Comparison of ENCODE assay signal across 15 cellular contexts in genomic region chr2:44136186-44136585, GRCh38. TPM values are rescaled to one million over a fixed set of nuclear protein-coding genes. Genes with fewer than 3 reads are reported as not detected.
DNase-seq lines count a peak whose midpoint lies in the region; ATAC-seq, FAIRE-seq and TF ChIP-seq lines count a peak whose summit lies in the region.
"Had no signal": no experiment of that assay in that cellular context is flagged by ENCODE, and none has a peak within 500 bp of the region (broad histone marks: within the 10 kb centered on the region; RNA-seq: fewer than 3 reads in every experiment).

No MANE protein-coding gene starts in this region.

- H3K4me2 ChIP-seq in K562 (ENCODE audit: insufficient read depth, low read length) = no peak overlapping the region

- TF ChIP-seq CTCF in AG04449 (IDR thresholded peaks at IDR 0.05; ENCODE audit: insufficient read depth, low read length, missing control alignments) (no peak), K562 (IDR thresholded peaks at IDR 0.05 in 2 of 3, conservative IDR thresholded peaks at IDR 0.05 in 1 of 3; ENCODE audit: insufficient read depth in 2 of 3, low read depth in 1 of 3, low read length in 3 of 3) (no peak), natural killer cell (IDR thresholded peaks at IDR 0.05) (no peak)

- TF ChIP-seq POLR2A in K562 (conservative IDR thresholded peaks at IDR 0.05) = no peak

- H3K79me2 ChIP-seq in K562 (ENCODE audit: control insufficient read depth, insufficient read depth, low read length) = no peaks in the 10 kb centered on the region

- H3K9ac ChIP-seq in K562 (ENCODE audit: insufficient read depth in 1 of 2, low read depth in 2 of 2, low read length in 2 of 2) = no peak overlapping the region

- DNase-seq in AG04449 (ENCODE audit: low read depth, low spot score) (peak; percentile 10), HS-5 (ENCODE audit: low read depth) (peak; percentile 70), K562 (ENCODE audit: extremely low read depth in 1 of 4, low spot score in 3 of 4) (no peak), islet precursor cell (peak; percentile 76), NCI-H2107 (lab: John Stamatoyannopoulos, UW) (no peak), natural killer cell (no peak), DMS53 treated with DMSO at 0.1 percent for 48 hours (lab: John Stamatoyannopoulos, UW; ENCODE audit: unreplicated experiment) (no peak), NCI-H524 (lab: John Stamatoyannopoulos, UW) (no peak)
- DNase-seq: activated naive CD4-positive, alpha-beta T cell treated with anti-CD3 and anti-CD28 coated beads for 36 hours; MM.1S; NCI-H526 had no signal

- no TSS peak for BruUV-seq in K562 (replicated peaks; lab: Mats Ljungman, UMichigan)

- H3K4me3 Mint-ChIP-seq in natural killer cell = no peak overlapping the region
- H3K4me3 Mint-ChIP-seq: activated naive CD4-positive, alpha-beta T cell treated with anti-CD3 and anti-CD28 coated beads for 36 hours; B cell; nephron; stimulated activated memory B cell treated with anti-CD40 and anti-IgM and Interleukin-4, amounts not matched to agents 10 μg/mL and 1 μg/mL and 100 μg/mL, for 72 hours had no signal

- POLR2A ChIA-PET in AG04449 (lab: Yijun Ruan, JAX) (no interaction called here), K562 (lab: Yijun Ruan, JAX) (interaction anchor here (0.6 kb wide), 1 partner anchor 39 kb away, joined by 3 read pairs; no protein-coding TSS in a partner anchor)

- no peak overlapping the region for H3K27ac Mint-ChIP-seq in natural killer cell
- H3K27ac Mint-ChIP-seq: activated naive CD4-positive, alpha-beta T cell treated with anti-CD3 and anti-CD28 coated beads for 36 hours; B cell; nephron; stimulated activated memory B cell treated with anti-CD40 and anti-IgM and Interleukin-4, amounts not matched to agents 10 μg/mL and 1 μg/mL and 100 μg/mL, for 72 hours had no signal

- intact Hi-C loops in K562 (cut with micrococcal nuclease) (no loop called here), natural killer cell (cut with micrococcal nuclease) (no loop called here)

- FAIRE-seq in K562 (lab: Jason Lieb, UNC) = no peak
- FAIRE-seq: GM19239 had no signal

- H4K20me1 ChIP-seq in K562 (replicated peaks; ENCODE audit: control insufficient read depth, insufficient read depth, low read length) = no peaks in the 10 kb centered on the region

- H3K4me3 ChIP-seq in AG04449 (ENCODE audit: low read depth, low read length) (no peak overlapping the region), K562 (no peak overlapping the region)

- no peak for ATAC-seq in K562
- ATAC-seq in natural killer cell = no peak
- ATAC-seq: stimulated activated memory B cell treated with anti-CD40 and anti-IgM and Interleukin-4, amounts not matched to agents 10 μg/mL and 1 μg/mL and 100 μg/mL, for 72 hours had no signal

- no peak overlapping the region for H3K27ac ChIP-seq in K562 (ENCODE audit: extremely low read depth, low read depth, low read length)

- peaks cover 0 to 3% of the 10 kb centered on the region in 2 experiments; a peak in 1 of 5 replicates for H3K4me1 ChIP-seq in K562 (replicated peaks in 1 of 2; ENCODE audit: control insufficient read depth in 2 of 2, insufficient read depth in 2 of 2, low read length in 2 of 2)

- H3K9me3 ChIP-seq in K562 (replicated peaks; ENCODE audit: control insufficient read depth, insufficient read depth, low read depth, low read length) = peaks cover 2% of the 10 kb centered on the region; the same call in 1 of the 2 replicates

- H3K9me1 ChIP-seq in K562 (ENCODE audit: control insufficient read depth, insufficient read depth, low read length) = no peaks in the 10 kb centered on the region

- H3K4me1 Mint-ChIP-seq in natural killer cell = no peaks in the 10 kb centered on the region
- H3K4me1 Mint-ChIP-seq: B cell; nephron; stimulated activated memory B cell treated with anti-CD40 and anti-IgM and Interleukin-4, amounts not matched to agents 10 μg/mL and 1 μg/mL and 100 μg/mL, for 72 hours had no signal

- H3K36me3 Mint-ChIP-seq in natural killer cell = no peaks in the 10 kb centered on the region
- H3K36me3 Mint-ChIP-seq: stimulated activated memory B cell treated with anti-CD40 and anti-IgM and Interleukin-4, amounts not matched to agents 10 μg/mL and 1 μg/mL and 100 μg/mL, for 72 hours had no signal

- no peaks in the 10 kb centered on the region for H3K36me3 ChIP-seq in K562 (ENCODE audit: control insufficient read depth, insufficient read depth, low read length)

- H3K27me3 Mint-ChIP-seq in natural killer cell (ENCODE audit: low read depth in 2 of 2) = peaks cover 9 to 13% of the 10 kb centered on the region in 2 donors

- CTCF ChIA-PET in AG04449 (lab: Yijun Ruan, JAX) = interaction anchor here (1.1 kb wide), 1 partner anchor 49 kb away, joined by 3 read pairs; no protein-coding TSS in a partner anchor
- CTCF ChIA-PET in K562 (lab: Yijun Ruan, JAX; ENCODE audit: low intra/inter-chr PET ratio) = interaction anchor here (0.6 kb wide), 1 partner anchor 311 kb away, joined by 3 read pairs; no protein-coding TSS in a partner anchor

- WGBS in K562 (ENCODE audit: insufficient coverage, low coverage, missing lambda C conversion rate) = 6% methylated on average over 4 of the region's 4 CpGs

- no peak overlapping the region for H2AFZ ChIP-seq in K562 (ENCODE audit: low read depth, low read length)

- no peak for TF ChIP-seq RAD21 in K562 (CRISPR knock-in tag; conservative IDR thresholded peaks at IDR 0.05 in 1 of 2, IDR thresholded peaks at IDR 0.05 in 1 of 2)

- H3K9me3 Mint-ChIP-seq in natural killer cell = no peaks in the 10 kb centered on the region

- TF ChIP-seq EP300 in K562 (IDR thresholded peaks at IDR 0.05; ENCODE audit: low read length) = no peak

- in situ Hi-C loops in K562 (cut with MboI) = no loop called here

- H3K27me3 ChIP-seq in K562 (ENCODE audit: control insufficient read depth in 2 of 2, insufficient read depth in 2 of 2, low read length in 2 of 2) = peaks cover 0 to 2% of the 10 kb centered on the region in 2 experiments; a peak in 1 of 5 replicates

TF ChIP-seq in K562, 482 proteins besides CTCF, POLR2A, EP300 and RAD21:
- TF ChIP-seq, protein P1, sequence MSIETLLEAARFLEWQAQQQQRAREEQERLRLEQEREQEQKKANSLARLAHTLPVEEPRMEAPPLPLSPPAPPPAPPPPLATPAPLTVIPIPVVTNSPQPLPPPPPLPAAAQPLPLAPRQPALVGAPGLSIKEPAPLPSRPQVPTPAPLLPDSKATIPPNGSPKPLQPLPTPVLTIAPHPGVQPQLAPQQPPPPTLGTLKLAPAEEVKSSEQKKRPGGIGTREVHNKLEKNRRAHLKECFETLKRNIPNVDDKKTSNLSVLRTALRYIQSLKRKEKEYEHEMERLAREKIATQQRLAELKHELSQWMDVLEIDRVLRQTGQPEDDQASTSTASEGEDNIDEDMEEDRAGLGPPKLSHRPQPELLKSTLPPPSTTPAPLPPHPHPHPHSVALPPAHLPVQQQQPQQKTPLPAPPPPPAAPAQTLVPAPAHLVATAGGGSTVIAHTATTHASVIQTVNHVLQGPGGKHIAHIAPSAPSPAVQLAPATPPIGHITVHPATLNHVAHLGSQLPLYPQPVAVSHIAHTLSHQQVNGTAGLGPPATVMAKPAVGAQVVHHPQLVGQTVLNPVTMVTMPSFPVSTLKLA (conservative IDR thresholded peaks at IDR 0.05) = no peak
- TF ChIP-seq CTBP1 (IDR thresholded peaks at IDR 0.05; ENCODE audit: borderline replicate concordance) (peak; percentile 25; the same call in 1 of the 2 replicates), NFXL1 (CRISPR knock-in tag; IDR thresholded peaks at IDR 0.05) (no peak)

RNA-seq across cellular contexts. Expression of gene PPM1B, which starts 32.5 kb away (rescaled TPM):
- total RNA-seq in K562 (2011; cell fraction: chromatin; rRNA removed; ENCODE audit: low replicate concordance) = 34.0 and 96.0 TPM in 2 replicates
- 13.5 and 20.7 TPM in 2 replicates for total RNA-seq in K562 (2011; cell fraction: nucleolus; rRNA removed)
- total RNA-seq in K562 (2011; cell fraction: nucleoplasm; rRNA removed) = 48.2 and 84.6 TPM in 2 replicates
- 10.4 and 21.6 TPM in 2 replicates for total RNA-seq in K562 (2014; rRNA removed)
- 33.3 and 36.4 TPM in 2 replicates for total RNA-seq in K562 (2014; rRNA removed; fragmentation: Illumina TruSeq; extraction: Trizol)
- 28.5 and 30.6 TPM in 2 replicates for total RNA-seq in K562 (2015; rRNA removed; fragmentation: Illumina TruSeq; extraction: Trizol)
- 28.6 and 29.2 TPM in 2 replicates for total RNA-seq in K562 (2021)
- polyA plus RNA-seq in K562 (2011; rRNA removed) = 40.1 and 44.0 TPM in 2 replicates
- polyA plus RNA-seq in K562 (2011; cell fraction: cytosol; rRNA removed) = 9.2 and 14.9 TPM in 2 replicates
- 13.6 and 23.6 TPM in 2 replicates for polyA plus RNA-seq in K562 (2011; cell fraction: nucleus; rRNA removed)
- polyA plus RNA-seq in K562 (2012) = 22.6 and 26.1 TPM in 2 replicates
- polyA plus RNA-seq in K562 (2014; fragmentation: Illumina TruSeq; extraction: Trizol) = 28.1 and 36.5 TPM in 2 replicates
- 1 to 10 TPM; 8.9 to 9.8 TPM for polyA plus RNA-seq in K562 (2014; fragmentation: Nextera tagmentation; extraction: Ambion mirVana)
- 16.8 and 17.0 TPM in 2 replicates for polyA plus RNA-seq in K562 (2014; rRNA removed)
- 89.2 and 101 TPM in 2 replicates for polyA minus RNA-seq in K562 (2011; rRNA and poly(A)+ RNA removed)
- polyA minus RNA-seq in K562 (2011; cell fraction: cytosol; rRNA and poly(A)+ RNA removed) = 27.7 and 29.9 TPM in 2 replicates
- 16.2 and 37.7 TPM in 2 replicates for polyA minus RNA-seq in K562 (2011; cell fraction: nucleus; rRNA and poly(A)+ RNA removed)
- 100 to 1,000 TPM in 1 of 3 donors, 10 to 100 TPM in 2; 79.9 to 102 (median 98.8) TPM for total RNA-seq in natural killer cell

Comparison
In these comparisons a context has a peak if more than half of its experiments do, and no peak if none do; other contexts are left out.
1. DNase-seq: peak in AG04449 (single experiment), HS-5 (single experiment) and islet precursor cell (single experiment); none in K562 (0 of 4), NCI-H2107 (single experiment), natural killer cell (single experiment), DMS53 treated with DMSO at 0.1 percent for 48 hours (single experiment) and NCI-H524 (0 of 2).